In the genomic region with DNA sequence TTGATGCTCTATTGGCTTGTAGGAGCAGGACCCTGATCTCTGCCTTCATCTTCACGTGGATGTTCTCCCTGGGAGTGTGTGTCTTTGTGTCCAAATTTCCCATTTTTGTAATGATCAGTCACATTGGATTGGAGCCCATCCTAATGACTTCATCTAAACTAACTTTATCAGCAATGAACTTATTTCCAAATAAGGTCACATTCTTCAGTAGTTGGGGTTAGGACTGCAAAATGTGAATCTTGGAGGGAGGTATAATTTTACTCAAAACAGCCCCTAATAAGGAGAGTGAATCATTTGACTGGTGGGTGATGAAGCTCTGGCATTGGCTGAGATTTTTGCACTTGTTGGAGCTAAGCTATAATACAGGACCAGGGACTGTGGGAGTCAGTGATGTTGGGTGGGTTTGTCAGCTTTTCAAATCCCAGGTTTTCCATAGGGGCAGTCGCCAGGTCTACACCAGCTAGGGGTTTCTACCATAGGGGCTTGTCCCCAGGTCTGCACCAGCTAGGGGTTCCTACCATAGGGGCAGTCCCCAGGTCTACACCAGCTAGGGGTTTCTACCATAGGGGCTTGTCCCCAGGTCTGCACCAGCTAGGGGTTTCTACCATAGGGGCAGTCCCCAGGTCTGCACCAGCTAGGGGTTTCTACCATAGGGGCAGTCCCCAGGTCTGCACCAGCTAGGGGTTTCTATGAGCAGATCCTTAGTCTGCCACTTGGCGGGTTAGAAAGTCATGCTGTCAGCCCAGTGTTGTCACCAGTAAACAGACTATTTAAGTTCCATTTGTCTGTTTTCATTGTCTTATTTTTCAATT, we compare ENCODE assay signal across 12 cellular contexts.
A peak's percentile ranks its signal among the peaks of the same experiment; 100 is the strongest.
DNase-seq lines count a peak whose midpoint lies in the region; ATAC-seq, FAIRE-seq and TF ChIP-seq lines count a peak whose summit lies in the region.
"Had no signal": no experiment of that assay in that cellular context is flagged by ENCODE, and none has a peak within 500 bp of the region (broad histone marks: within the 10 kb centered on the region; RNA-seq: fewer than 3 reads in every experiment).

No MANE protein-coding gene starts in this region.

- no peak overlapping the region for H3K27ac ChIP-seq in caudate nucleus (ENCODE audit: low read depth, low read length)
- H3K27ac ChIP-seq: breast epithelium, WERI-Rb-1 had no signal

- no peak for FAIRE-seq in D721Med (lab: Jason Lieb, UNC)

- TF ChIP-seq CTCF in D721Med (IDR thresholded peaks at IDR 0.05; ENCODE audit: insufficient read depth, missing control alignments): no peak

- DNase-seq in stimulated activated CD4-positive, alpha-beta T cell treated with anti-CD3 and anti-CD28 coated beads, Interleukin-1b, Interleukin-23, amount 100 ng/mL, for 48 hours: peak; percentile 90
- DNase-seq in D721Med (ENCODE audit: insufficient read length, low spot score) (no peak), NCI-H1092 treated with DMSO at 0.1 percent for 48 hours (lab: John Stamatoyannopoulos, UW) (no peak), caudate nucleus (lab: John Stamatoyannopoulos, UW) (no peak)
- DNase-seq: KBM-7, NCI-H2227 treated with DMSO at 0.1 percent for 48 hours, retina, WERI-Rb-1 had no signal

- ATAC-seq in GM18873 (IDR thresholded peaks at IDR 0.05; ENCODE audit: low FRiP score, unreplicated experiment) (peak; percentile 42), GM21529 (IDR thresholded peaks at IDR 0.05; ENCODE audit: unreplicated experiment) (peak; percentile 73), HG03378 (IDR thresholded peaks at IDR 0.05; ENCODE audit: unreplicated experiment) (peak; percentile 73)
